Comparison of ENCODE assay signal across 21 cellular contexts in the genomic region with DNA sequence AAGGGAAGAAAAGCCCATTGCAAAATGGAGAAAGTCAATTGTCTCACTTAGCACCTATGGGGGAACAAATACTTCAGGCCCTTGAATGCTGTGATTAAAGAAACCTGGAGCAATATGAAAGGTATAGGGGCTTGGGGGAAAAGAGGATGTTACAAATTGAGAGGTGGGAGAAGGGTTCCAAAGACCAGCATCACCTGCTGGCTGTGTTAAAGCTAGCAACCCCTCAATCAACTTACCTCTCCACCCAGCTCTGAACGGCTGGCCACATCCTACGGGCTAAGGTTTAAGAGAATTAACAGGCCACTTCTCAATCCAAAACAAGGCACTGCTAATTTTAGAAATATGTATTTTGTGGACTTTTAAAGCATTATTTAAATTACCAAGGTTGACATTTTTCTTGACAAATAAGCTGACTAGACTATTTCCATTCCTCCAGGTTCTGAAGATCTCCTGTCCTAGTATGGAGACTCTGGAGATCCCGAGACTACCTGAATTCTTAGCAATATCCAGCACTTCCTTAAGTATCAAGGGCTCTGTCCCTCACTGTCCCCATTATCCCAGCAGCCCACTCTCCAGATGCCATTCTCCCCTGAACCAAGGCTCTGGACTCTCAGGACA. TPM values are rescaled to one million over a fixed set of nuclear protein-coding genes. Genes with fewer than 3 reads are reported as not detected.
DNase-seq lines count a peak whose midpoint lies in the region; ATAC-seq, FAIRE-seq and TF ChIP-seq lines count a peak whose summit lies in the region.
"Had no signal": no experiment of that assay in that cellular context is flagged by ENCODE, and none has a peak within 500 bp of the region (broad histone marks: within the 10 kb centered on the region; RNA-seq: fewer than 3 reads in every experiment).

No MANE protein-coding gene starts in this region.

- dilution Hi-C loops in endothelial cell of umbilical vein (cut with MboI; ENCODE audit: extremely low pct_ligation_motif_present, low sequenced_read_pairs): no loop called here

- H3F3A ChIP-seq in Loucy (ENCODE audit: low read depth): 0 out of 2 replicates have a peak, but pooled peaks cover 7% of the 10 kb centered on the region

- ATAC-seq in HG03342 (IDR thresholded peaks at IDR 0.05; ENCODE audit: unreplicated experiment): no peak
- ATAC-seq: Panc1, Right ventricle myocardium inferior had no signal

- DNase-seq in CD4-positive, alpha-beta memory T cell: no peak
- DNase-seq in endothelial cell of umbilical vein (ENCODE audit: low read depth, low spot score) (no peak), Kasumi-1 (lab: John Stamatoyannopoulos, UW) (no peak)
- no peak for DNase-seq in activated naive CD4-positive, alpha-beta T cell treated with anti-CD3 and anti-CD28 coated beads for 36 hours
- DNase-seq: AML-193, Calu3, DMS79, HFFc6, KBM-7, NCI-H1092 treated with DMSO at 0.1 percent for 48 hours, NCI-H187, SK-N-SH had no signal

- H3K9ac ChIP-seq in Loucy (ENCODE audit: low read depth, low read length, poor library complexity, severe bottlenecking) (no peak overlapping the region), endothelial cell of umbilical vein (replicated peaks; ENCODE audit: extremely low read depth, insufficient read depth, low read length) (no peak overlapping the region)
- H3K9ac ChIP-seq: SK-N-SH had no signal

- H3K9me3 Mint-ChIP-seq in CD4-positive, alpha-beta memory T cell: peaks cover 0 to 2% (median 0%) of the 10 kb centered on the region in 8 donors
- H3K9me3 Mint-ChIP-seq in activated naive CD4-positive, alpha-beta T cell treated with anti-CD3 and anti-CD28 coated beads for 36 hours: no peaks in the 10 kb centered on the region
- H3K9me3 Mint-ChIP-seq: HFFc6 had no signal

- H4K20me1 ChIP-seq in Loucy (ENCODE audit: insufficient read depth, low read length, poor library complexity, severe bottlenecking) (no peaks in the 10 kb centered on the region), endothelial cell of umbilical vein (replicated peaks; ENCODE audit: control insufficient read depth, extremely low read depth, insufficient read depth, low read length) (no peaks in the 10 kb centered on the region)

- no peak for FAIRE-seq in endothelial cell of umbilical vein (lab: Jason Lieb, UNC)
- FAIRE-seq: GM12891, HTR-8/SVneo had no signal

- no peaks in the 10 kb centered on the region for H3K9me2 ChIP-seq in Loucy (replicated peaks; ENCODE audit: low read depth, low read length)
- H3K9me2 ChIP-seq: SK-N-SH had no signal

- H3K4me3 Mint-ChIP-seq in CD4-positive, alpha-beta memory T cell: no peak overlapping the region
- H3K4me3 Mint-ChIP-seq in activated naive CD4-positive, alpha-beta T cell treated with anti-CD3 and anti-CD28 coated beads for 36 hours: no peak overlapping the region
- H3K4me3 Mint-ChIP-seq: HFFc6 had no signal

- intact Hi-C loops in CD4-positive, alpha-beta memory T cell (cut with micrococcal nuclease): no loop called here
- intact Hi-C loops in endothelial cell of umbilical vein (cut with micrococcal nuclease): no loop called here
- intact Hi-C loops in activated naive CD4-positive, alpha-beta T cell treated with anti-CD3 and anti-CD28 coated beads for 36 hours (cut with micrococcal nuclease): no loop called here

- no peak overlapping the region for H3K27ac ChIP-seq in CD4-positive, alpha-beta memory T cell (ENCODE audit: low read depth, low read length)
- no peak overlapping the region for H3K27ac ChIP-seq in endothelial cell of umbilical vein (ENCODE audit: insufficient read depth, low read depth, low read length)

- POLR2A ChIA-PET in CD4-positive, alpha-beta memory T cell (lab: Charles Lee; ENCODE audit: partially characterized antibody): interaction anchor here (0.7 kb wide), 1 partner anchor 21 kb away, joined by 3 read pairs; a partner anchor contains a TSS
- POLR2A ChIA-PET in endothelial cell of umbilical vein (lab: Charles Lee): no interaction called here

- H3K27ac Mint-ChIP-seq in CD4-positive, alpha-beta memory T cell: peak overlapping the region in 4 of 7 donors; percentile 38 to 75 (median 68)
- no peak overlapping the region for H3K27ac Mint-ChIP-seq in activated naive CD4-positive, alpha-beta T cell treated with anti-CD3 and anti-CD28 coated beads for 36 hours
- H3K27ac Mint-ChIP-seq: HFFc6 had no signal

- peaks cover 24 to 41% (median 30%) of the 10 kb centered on the region in 4 donors for H3K4me1 Mint-ChIP-seq in CD4-positive, alpha-beta memory T cell
- H3K4me1 Mint-ChIP-seq in activated naive CD4-positive, alpha-beta T cell treated with anti-CD3 and anti-CD28 coated beads for 36 hours (ENCODE audit: low read depth): peaks cover 15% of the 10 kb centered on the region

- CTCF ChIA-PET in CD4-positive, alpha-beta memory T cell (lab: Charles Lee; ENCODE audit: partially characterized antibody): no interaction called here
- CTCF ChIA-PET in endothelial cell of umbilical vein (lab: Charles Lee): no interaction called here
- CTCF ChIA-PET in activated naive CD4-positive, alpha-beta T cell treated with anti-CD3 and anti-CD28 coated beads for 36 hours (lab: Charles Lee): interaction anchor here (0.9 to 1.1 kb wide), 2 partner anchors 14 to 33 kb away, joined by 3 read pairs; no protein-coding TSS in a partner anchor

- no peaks in the 10 kb centered on the region for H3K9me3 ChIP-seq in CD4-positive, alpha-beta memory T cell (ENCODE audit: control insufficient read depth in 1 of 2, low read length in 2 of 2)
- H3K9me3 ChIP-seq in Loucy (ENCODE audit: insufficient read depth, low read depth, low read length): no peaks in the 10 kb centered on the region
- no peaks in the 10 kb centered on the region for H3K9me3 ChIP-seq in endothelial cell of umbilical vein (replicated peaks; ENCODE audit: control insufficient read depth, insufficient read depth, low read length)
- H3K9me3 ChIP-seq: SK-N-SH had no signal

- peaks cover 36% of the 10 kb centered on the region for H3K36me3 ChIP-seq in CD4-positive, alpha-beta memory T cell (ENCODE audit: insufficient read depth, low read length)
- H3K36me3 ChIP-seq in Loucy (ENCODE audit: insufficient read depth, low read length) (peaks cover 31% of the 10 kb centered on the region; the same call in 1 of the 2 replicates), endothelial cell of umbilical vein (ENCODE audit: control insufficient read depth in 2 of 2, extremely low read depth in 1 of 2, insufficient read depth in 2 of 2, low read length in 2 of 2) (peaks cover 0 to 17% of the 10 kb centered on the region in 2 experiments)

- peak; percentile 40 for TF ChIP-seq POLR2A in endothelial cell of umbilical vein (IDR thresholded peaks at IDR 0.05; ENCODE audit: low read depth, low read length)

- H3K79me2 ChIP-seq in Loucy (ENCODE audit: insufficient read depth, low read length) (no peaks in the 10 kb centered on the region), endothelial cell of umbilical vein (ENCODE audit: control insufficient read depth, insufficient read depth, low read length) (no peaks in the 10 kb centered on the region)

- no peaks in the 10 kb centered on the region for H3K27me3 Mint-ChIP-seq in CD4-positive, alpha-beta memory T cell
- H3K27me3 Mint-ChIP-seq in activated naive CD4-positive, alpha-beta T cell treated with anti-CD3 and anti-CD28 coated beads for 36 hours (ENCODE audit: low read depth): no peaks in the 10 kb centered on the region

- peaks cover 24% of the 10 kb centered on the region for H3K4me1 ChIP-seq in CD4-positive, alpha-beta memory T cell (ENCODE audit: insufficient read depth, low read length)
- H3K4me1 ChIP-seq in Loucy (ENCODE audit: insufficient read depth, low read length, poor library complexity, severe bottlenecking) (peaks cover 37% of the 10 kb centered on the region), endothelial cell of umbilical vein (ENCODE audit: control insufficient read depth, extremely low read depth, insufficient read depth, low read length) (no peaks in the 10 kb centered on the region)

- H3K4me3 ChIP-seq in CD4-positive, alpha-beta memory T cell (ENCODE audit: low read length in 2 of 2): no peak overlapping the region
- H3K4me3 ChIP-seq in Loucy (ENCODE audit: low read length, poor library complexity, severe bottlenecking) (no peak overlapping the region), endothelial cell of umbilical vein (replicated peaks in 1 of 3; ENCODE audit: insufficient read depth in 1 of 3, low read depth in 1 of 3, low read length in 3 of 3) (no peak overlapping the region)

- H3K36me3 Mint-ChIP-seq in CD4-positive, alpha-beta memory T cell: peaks cover 29 to 44% of the 10 kb centered on the region in 2 donors
- peaks cover 22% of the 10 kb centered on the region for H3K36me3 Mint-ChIP-seq in activated naive CD4-positive, alpha-beta T cell treated with anti-CD3 and anti-CD28 coated beads for 36 hours (ENCODE audit: low read depth)

- H3K9me1 ChIP-seq in endothelial cell of umbilical vein (replicated peaks; ENCODE audit: control insufficient read depth, extremely low read depth, insufficient read depth, low read length): no peaks in the 10 kb centered on the region

- no TSS peak for BruUV-seq in endothelial cell of umbilical vein (replicated peaks; lab: Mats Ljungman, UMichigan)

- H2AFZ ChIP-seq in Loucy (ENCODE audit: low read length) (no peak overlapping the region), endothelial cell of umbilical vein (ENCODE audit: low read depth, low read length) (no peak overlapping the region)

- H3K27me3 ChIP-seq in CD4-positive, alpha-beta memory T cell (ENCODE audit: insufficient read depth, low read length): no peaks in the 10 kb centered on the region
- H3K27me3 ChIP-seq in Loucy (ENCODE audit: insufficient read depth, low read length, poor library complexity, severe bottlenecking) (no peaks in the 10 kb centered on the region), endothelial cell of umbilical vein (ENCODE audit: control insufficient read depth in 2 of 2, insufficient read depth in 2 of 2, low read length in 2 of 2) (no peaks in the 10 kb centered on the region)

- TF ChIP-seq CTCF in Loucy (conservative IDR thresholded peaks at IDR 0.05; ENCODE audit: low read length) (0 out of 2 replicates have a peak, but pooled peaks have one; percentile 24), endothelial cell of umbilical vein (IDR thresholded peaks at IDR 0.05; ENCODE audit: extremely low read depth in 1 of 2, insufficient read depth in 1 of 2, low read depth in 1 of 2, low read length in 2 of 2) (no peak)

- H3K4me2 ChIP-seq in Loucy (ENCODE audit: low read depth, low read length, poor library complexity, severe bottlenecking) (no peak overlapping the region), endothelial cell of umbilical vein (ENCODE audit: insufficient read depth, low read length) (no peak overlapping the region)
- H3K4me2 ChIP-seq: SK-N-SH had no signal

RNA-seq across cellular contexts. Expression of a gene that starts 1.0 kb away (rescaled TPM):
- 1 to 10 TPM; 4.9 to 6.9 TPM for total RNA-seq in CD4-positive, alpha-beta memory T cell
- not detected for polyA plus RNA-seq in CD4-positive, alpha-beta memory T cell
- total RNA-seq in endothelial cell of umbilical vein: not detected in 2 replicates
- polyA plus RNA-seq in endothelial cell of umbilical vein: not detected in 2 replicates
- polyA plus RNA-seq in endothelial cell of umbilical vein (2011; cell fraction: cytosol; rRNA removed): not detected in 2 replicates
- not detected in 2 replicates for polyA plus RNA-seq in endothelial cell of umbilical vein (2011; cell fraction: nucleus; rRNA removed)
- not detected in 2 replicates for polyA plus RNA-seq in endothelial cell of umbilical vein (2012)
- 0.81 TPM in 1 of 2 replicates, not detected in the other for polyA minus RNA-seq in endothelial cell of umbilical vein
- not detected for polyA minus RNA-seq in endothelial cell of umbilical vein (2011; cell fraction: cytosol; rRNA and poly(A)+ RNA removed)
- polyA minus RNA-seq in endothelial cell of umbilical vein (2011; cell fraction: nucleus; rRNA and poly(A)+ RNA removed): not detected in 2 replicates
- not detected for total RNA-seq in activated naive CD4-positive, alpha-beta T cell treated with anti-CD3 and anti-CD28 coated beads for 36 hours
- total RNA-seq: Calu3, G401, HFFc6, MCF 10A, NCI-H460, Right ventricle myocardium inferior had no signal
- polyA plus RNA-seq: SK-N-SH had no signal

RNA-seq across cellular contexts. Expression of a gene that starts 15.7 kb away (rescaled TPM):
- 10 to 100 TPM; 31.4 to 35.7 TPM for total RNA-seq in CD4-positive, alpha-beta memory T cell
- polyA plus RNA-seq in CD4-positive, alpha-beta memory T cell: 10 to 100 TPM; 33.0 to 37.3 TPM
- total RNA-seq in endothelial cell of umbilical vein: 56.7 and 61.6 TPM in 2 replicates
- 43.0 and 45.3 TPM in 2 replicates for polyA plus RNA-seq in endothelial cell of umbilical vein
- polyA plus RNA-seq in endothelial cell of umbilical vein (2011; cell fraction: cytosol; rRNA removed): 60.2 and 71.2 TPM in 2 replicates
- polyA plus RNA-seq in endothelial cell of umbilical vein (2011; cell fraction: nucleus; rRNA removed): 44.3 and 57.2 TPM in 2 replicates
- 37.6 and 54.8 TPM in 2 replicates for polyA plus RNA-seq in endothelial cell of umbilical vein (2012)
- polyA minus RNA-seq in endothelial cell of umbilical vein: 48.4 and 55.1 TPM in 2 replicates
- polyA minus RNA-seq in endothelial cell of umbilical vein (2011; cell fraction: cytosol; rRNA and poly(A)+ RNA removed): 27.2 TPM
- 12.5 and 19.8 TPM in 2 replicates for polyA minus RNA-seq in endothelial cell of umbilical vein (2011; cell fraction: nucleus; rRNA and poly(A)+ RNA removed)
- 10 to 100 TPM; 33.9 to 35.5 TPM for total RNA-seq in activated naive CD4-positive, alpha-beta T cell treated with anti-CD3 and anti-CD28 coated beads for 36 hours

RNA-seq across cellular contexts. Expression of a gene that starts 21.0 kb away (rescaled TPM):
- total RNA-seq in CD4-positive, alpha-beta memory T cell: 10 to 100 TPM; 52.2 to 52.3 TPM
- polyA plus RNA-seq in CD4-positive, alpha-beta memory T cell: 10 to 100 TPM; 25.3 to 28.6 TPM
- 73.0 and 75.0 TPM in 2 replicates for total RNA-seq in endothelial cell of umbilical vein
- polyA plus RNA-seq in endothelial cell of umbilical vein: 72.8 and 95.3 TPM in 2 replicates
- polyA plus RNA-seq in endothelial cell of umbilical vein (2011; cell fraction: cytosol; rRNA removed): 39.1 and 62.9 TPM in 2 replicates
- 93.3 and 100 TPM in 2 replicates for polyA plus RNA-seq in endothelial cell of umbilical vein (2011; cell fraction: nucleus; rRNA removed)
- 47.8 and 57.1 TPM in 2 replicates for polyA plus RNA-seq in endothelial cell of umbilical vein (2012)
- polyA minus RNA-seq in endothelial cell of umbilical vein: 55.3 and 65.4 TPM in 2 replicates
- 13.4 TPM for polyA minus RNA-seq in endothelial cell of umbilical vein (2011; cell fraction: cytosol; rRNA and poly(A)+ RNA removed)
- polyA minus RNA-seq in endothelial cell of umbilical vein (2011; cell fraction: nucleus; rRNA and poly(A)+ RNA removed): 46.5 and 56.4 TPM in 2 replicates
- 10 to 100 TPM; 21.0 TPM for total RNA-seq in activated naive CD4-positive, alpha-beta T cell treated with anti-CD3 and anti-CD28 coated beads for 36 hours

RNA-seq across cellular contexts. Expression of a gene that starts 24.2 kb away (rescaled TPM):
- not detected for total RNA-seq in CD4-positive, alpha-beta memory T cell
- not detected for polyA plus RNA-seq in CD4-positive, alpha-beta memory T cell
- not detected in 2 replicates for total RNA-seq in endothelial cell of umbilical vein
- not detected in 2 replicates for polyA plus RNA-seq in endothelial cell of umbilical vein
- polyA plus RNA-seq in endothelial cell of umbilical vein (2011; cell fraction: cytosol; rRNA removed): not detected in 2 replicates
- polyA plus RNA-seq in endothelial cell of umbilical vein (2011; cell fraction: nucleus; rRNA removed): not detected in 2 replicates
- polyA plus RNA-seq in endothelial cell of umbilical vein (2012): not detected in 2 replicates
- polyA minus RNA-seq in endothelial cell of umbilical vein: not detected in 2 replicates
- polyA minus RNA-seq in endothelial cell of umbilical vein (2011; cell fraction: cytosol; rRNA and poly(A)+ RNA removed): not detected
- not detected in 2 replicates for polyA minus RNA-seq in endothelial cell of umbilical vein (2011; cell fraction: nucleus; rRNA and poly(A)+ RNA removed)
- total RNA-seq in activated naive CD4-positive, alpha-beta T cell treated with anti-CD3 and anti-CD28 coated beads for 36 hours: not detected
- total RNA-seq: Calu3, G401, HFFc6, MCF 10A, NCI-H460 had no signal
- polyA plus RNA-seq: SK-N-SH had no signal

RNA-seq across cellular contexts. Expression of a gene that starts 37.2 kb away (rescaled TPM):
- total RNA-seq in CD4-positive, alpha-beta memory T cell: 1 to 10 TPM; 4.0 to 5.2 TPM
- polyA plus RNA-seq in CD4-positive, alpha-beta memory T cell: 1 to 10 TPM; 4.6 TPM
- 5.9 and 6.1 TPM in 2 replicates for total RNA-seq in endothelial cell of umbilical vein
- polyA plus RNA-seq in endothelial cell of umbilical vein: 8.5 and 10.5 TPM in 2 replicates
- polyA plus RNA-seq in endothelial cell of umbilical vein (2011; cell fraction: cytosol; rRNA removed): 5.6 and 6.0 TPM in 2 replicates
- 58.4 and 65.9 TPM in 2 replicates for polyA plus RNA-seq in endothelial cell of umbilical vein (2011; cell fraction: nucleus; rRNA removed)
- polyA plus RNA-seq in endothelial cell of umbilical vein (2012): 10.2 and 13.5 TPM in 2 replicates
- 4.0 and 7.0 TPM in 2 replicates for polyA minus RNA-seq in endothelial cell of umbilical vein
- polyA minus RNA-seq in endothelial cell of umbilical vein (2011; cell fraction: cytosol; rRNA and poly(A)+ RNA removed): 2.7 TPM
- polyA minus RNA-seq in endothelial cell of umbilical vein (2011; cell fraction: nucleus; rRNA and poly(A)+ RNA removed): 6.4 and 10.1 TPM in 2 replicates
- total RNA-seq in activated naive CD4-positive, alpha-beta T cell treated with anti-CD3 and anti-CD28 coated beads for 36 hours: 1 to 10 TPM; 4.5 to 5.8 TPM
